In the genomic region with DNA sequence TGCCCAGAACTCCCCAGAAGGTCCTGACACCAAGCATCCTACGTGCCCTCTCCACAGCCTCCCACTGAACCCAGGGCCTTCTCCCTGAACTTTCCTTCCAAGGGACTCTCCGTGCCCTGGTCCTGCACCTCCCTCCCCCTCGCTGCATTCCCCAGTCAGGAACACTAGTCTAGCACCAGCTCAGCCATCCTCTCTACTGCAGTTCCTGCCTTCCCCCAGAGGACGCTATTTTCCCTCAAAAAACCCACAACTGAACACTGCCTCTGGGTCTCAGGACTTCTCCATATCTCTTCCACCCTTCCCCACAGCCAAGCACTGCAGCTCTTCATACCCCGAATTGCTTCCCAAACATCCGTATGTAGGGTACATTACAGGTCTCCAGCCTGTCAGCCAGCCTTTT, we compare ENCODE assay signal across 23 cellular contexts. TPM values are rescaled to one million over a fixed set of nuclear protein-coding genes. Genes with fewer than 3 reads are reported as not detected.
"Had no signal": no experiment of that assay in that cellular context is flagged by ENCODE, and none has a peak within 500 bp of the region (broad histone marks: within the 10 kb centered on the region; RNA-seq: fewer than 3 reads in every experiment).

No MANE protein-coding gene starts in this region.

- H3K4me3 ChIP-seq: ascending aorta, breast epithelium, gastrocnemius medialis, left ventricle myocardium inferior, mucosa of descending colon, prostate gland, right atrium auricular region, transverse colon, vagina had no signal

- H3K36me3 Mint-ChIP-seq: activated CD4-positive, alpha-beta memory T cell treated with anti-CD3 and anti-CD28 coated beads for 36 hours had no signal

- H3K4me1 Mint-ChIP-seq: naive B cell, neural crest cell had no signal

- H3K36me3 ChIP-seq: breast epithelium, prostate gland, right atrium auricular region, transverse colon, vagina had no signal

- DNase-seq: activated CD4-positive, alpha-beta memory T cell treated with anti-CD3 and anti-CD28 coated beads for 36 hours; activated CD4-positive, alpha-beta T cell treated with anti-CD3 and anti-CD28 coated beads for 4 hours; activated naive CD4-positive, alpha-beta T cell treated with anti-CD3 and anti-CD28 coated beads for 36 hours; activated T-cell treated with anti-CD3 and anti-CD28 coated beads, Interleukin-2, amount 50 U/mL, for 1 hour; dermis blood vessel endothelial cell; effector memory CD8-positive, alpha-beta T cell; gastrocnemius medialis; head of caudate nucleus; left ventricle myocardium inferior; mucosa of descending colon; naive B cell; transverse colon had no signal

- ATAC-seq: effector memory CD8-positive, alpha-beta T cell; gastrocnemius medialis; mucosa of descending colon had no signal

- H3K27me3 ChIP-seq: ascending aorta, breast epithelium, gastrocnemius medialis, right atrium auricular region, transverse colon, vagina had no signal

- H3K27ac Mint-ChIP-seq: activated CD4-positive, alpha-beta memory T cell treated with anti-CD3 and anti-CD28 coated beads for 36 hours; activated naive CD4-positive, alpha-beta T cell treated with anti-CD3 and anti-CD28 coated beads for 36 hours; activated T-helper 2 cell treated with anti-CD3 and anti-CD28 coated beads, Interferon-gamma antibody, Interleukin-2, Interleukin-4, amounts not matched to agents 10 μg/mL and 5 μg/mL and 100 μg/mL, durations not matched to agents 14 hours and 24 hours and 36 hours; effector memory CD8-positive, alpha-beta T cell; stimulated activated naive CD8-positive, alpha-beta T cell treated with anti-CD3 and anti-CD28 coated beads, Interleukin-15, Interleukin-2, amounts not matched to agents 100 ng/mL and 50 ng/mL, for 24 hours; T-helper 2 cell treated with Interferon-gamma antibody and Interleukin-4, amounts not matched to agents 5 μg/mL and 100 μg/mL, for 36 hours had no signal

- H3K9me3 Mint-ChIP-seq: activated CD4-positive, alpha-beta memory T cell treated with anti-CD3 and anti-CD28 coated beads for 36 hours; activated naive CD4-positive, alpha-beta T cell treated with anti-CD3 and anti-CD28 coated beads for 36 hours; activated T-helper 2 cell treated with anti-CD3 and anti-CD28 coated beads, Interferon-gamma antibody, Interleukin-2, Interleukin-4, amounts not matched to agents 10 μg/mL and 5 μg/mL and 100 μg/mL, durations not matched to agents 14 hours and 24 hours and 36 hours; effector memory CD8-positive, alpha-beta T cell; naive B cell; neural crest cell; stimulated activated naive CD8-positive, alpha-beta T cell treated with anti-CD3 and anti-CD28 coated beads, Interleukin-15, Interleukin-2, amounts not matched to agents 100 ng/mL and 50 ng/mL, for 24 hours; T-helper 2 cell treated with Interferon-gamma antibody and Interleukin-4, amounts not matched to agents 5 μg/mL and 100 μg/mL, for 36 hours had no signal

- H3K4me3 Mint-ChIP-seq: activated CD4-positive, alpha-beta memory T cell treated with anti-CD3 and anti-CD28 coated beads for 36 hours; activated naive CD4-positive, alpha-beta T cell treated with anti-CD3 and anti-CD28 coated beads for 36 hours; effector memory CD8-positive, alpha-beta T cell; neural crest cell; stimulated activated naive CD8-positive, alpha-beta T cell treated with anti-CD3 and anti-CD28 coated beads, Interleukin-15, Interleukin-2, amounts not matched to agents 100 ng/mL and 50 ng/mL, for 24 hours; T-helper 2 cell treated with Interferon-gamma antibody and Interleukin-4, amounts not matched to agents 5 μg/mL and 100 μg/mL, for 36 hours had no signal

- H3K4me1 ChIP-seq: ascending aorta, breast epithelium, left ventricle myocardium inferior, prostate gland, right atrium auricular region, transverse colon, vagina had no signal

- H3K27me3 Mint-ChIP-seq: activated CD4-positive, alpha-beta memory T cell treated with anti-CD3 and anti-CD28 coated beads for 36 hours; effector memory CD8-positive, alpha-beta T cell; naive B cell; stimulated activated naive CD8-positive, alpha-beta T cell treated with anti-CD3 and anti-CD28 coated beads, Interleukin-15, Interleukin-2, amounts not matched to agents 100 ng/mL and 50 ng/mL, for 24 hours had no signal

- H3K9me3 ChIP-seq: ascending aorta, breast epithelium, gastrocnemius medialis, left ventricle myocardium inferior, mucosa of descending colon, prostate gland, right atrium auricular region, transverse colon, vagina had no signal

- H3K27ac ChIP-seq: ascending aorta, breast epithelium, gastrocnemius medialis, left ventricle myocardium inferior, prostate gland, right atrium auricular region, transverse colon, vagina had no signal

- FAIRE-seq: TTC549 had no signal

RNA-seq across cellular contexts. Expression of a gene that starts 12.6 kb away (rescaled TPM):
- total RNA-seq: activated CD4-positive, alpha-beta memory T cell treated with anti-CD3 and anti-CD28 coated beads for 36 hours; activated naive CD4-positive, alpha-beta T cell treated with anti-CD3 and anti-CD28 coated beads for 36 hours; ascending aorta; dermis blood vessel endothelial cell; skeletal muscle tissue had no signal
